In genomic region chr15:48888209-48888608, GRCh38 we compare ENCODE assay signal across 16 cellular contexts. TPM values are rescaled to one million over a fixed set of nuclear protein-coding genes. Genes with fewer than 3 reads are reported as not detected.
DNase-seq lines count a peak whose midpoint lies in the region; ATAC-seq and TF ChIP-seq lines count a peak whose summit lies in the region.
"Had no signal": no experiment of that assay in that cellular context is flagged by ENCODE, and none has a peak within 500 bp of the region (broad histone marks: within the 10 kb centered on the region; RNA-seq: fewer than 3 reads in every experiment).

No MANE protein-coding gene starts in this region.

- peaks cover 9% of the 10 kb centered on the region for H3K4me1 Mint-ChIP-seq in activated naive CD8-positive, alpha-beta T cell treated with anti-CD3 and anti-CD28 coated beads for 36 hours
- H3K4me1 Mint-ChIP-seq in activated naive CD8-positive, alpha-beta T cell treated with anti-CD3 and anti-CD28 coated beads, Interleukin-2, amount 50 U/mL, for 24 hours = peaks cover 22% of the 10 kb centered on the region
- H3K4me1 Mint-ChIP-seq in HFFc6 (ENCODE audit: low read depth) = peaks cover 57% of the 10 kb centered on the region
- H3K4me1 Mint-ChIP-seq in stimulated activated effector memory CD8-positive, alpha-beta T cell treated with anti-CD3 and anti-CD28 coated beads, Interleukin-12 subunit alpha, Interleukin-12 subunit beta, amount 100 ng/mL, for 72 hours = peaks cover 10% of the 10 kb centered on the region
- H3K4me1 Mint-ChIP-seq in stimulated activated memory B cell treated with anti-CD40 and anti-IgM and Interleukin-4, amounts not matched to agents 10 μg/mL and 1 μg/mL and 100 μg/mL, for 72 hours = no peaks in the 10 kb centered on the region

- peaks cover 3% of the 10 kb centered on the region for H3K36me3 Mint-ChIP-seq in activated naive CD8-positive, alpha-beta T cell treated with anti-CD3 and anti-CD28 coated beads for 36 hours
- peaks cover 1% of the 10 kb centered on the region for H3K36me3 Mint-ChIP-seq in activated naive CD8-positive, alpha-beta T cell treated with anti-CD3 and anti-CD28 coated beads, Interleukin-2, amount 50 U/mL, for 24 hours (ENCODE audit: low read depth)
- H3K36me3 Mint-ChIP-seq in HFFc6 (ENCODE audit: low read depth) = no peaks in the 10 kb centered on the region
- H3K36me3 Mint-ChIP-seq in stimulated activated effector memory CD8-positive, alpha-beta T cell treated with anti-CD3 and anti-CD28 coated beads, Interleukin-12 subunit alpha, Interleukin-12 subunit beta, amount 100 ng/mL, for 72 hours = no peaks in the 10 kb centered on the region
- no peaks in the 10 kb centered on the region for H3K36me3 Mint-ChIP-seq in stimulated activated memory B cell treated with anti-CD40 and anti-IgM and Interleukin-4, amounts not matched to agents 10 μg/mL and 1 μg/mL and 100 μg/mL, for 72 hours
- H3K36me3 Mint-ChIP-seq: natural killer cell treated with Interleukin-12 subunit alpha and Interleukin-12 subunit beta and Interleukin-15 and Interleukin-18, amount 100 ng/mL, for 72 hours had no signal

- H3K27me3 Mint-ChIP-seq in activated naive CD8-positive, alpha-beta T cell treated with anti-CD3 and anti-CD28 coated beads for 36 hours = peaks cover 43% of the 10 kb centered on the region
- H3K27me3 Mint-ChIP-seq in activated naive CD8-positive, alpha-beta T cell treated with anti-CD3 and anti-CD28 coated beads, Interleukin-2, amount 50 U/mL, for 24 hours = peaks cover 13% of the 10 kb centered on the region
- no peaks in the 10 kb centered on the region for H3K27me3 Mint-ChIP-seq in HFFc6 (ENCODE audit: insufficient read depth)
- peaks cover 41% of the 10 kb centered on the region for H3K27me3 Mint-ChIP-seq in stimulated activated memory B cell treated with anti-CD40 and anti-IgM and Interleukin-4, amounts not matched to agents 10 μg/mL and 1 μg/mL and 100 μg/mL, for 72 hours

- TF ChIP-seq CTCF in HFFc6 (IDR thresholded peaks at IDR 0.05) = no peak

- H3K9me3 Mint-ChIP-seq in activated naive CD8-positive, alpha-beta T cell treated with anti-CD3 and anti-CD28 coated beads for 36 hours = no peaks in the 10 kb centered on the region
- no peaks in the 10 kb centered on the region for H3K9me3 Mint-ChIP-seq in activated naive CD8-positive, alpha-beta T cell treated with anti-CD3 and anti-CD28 coated beads, Interleukin-2, amount 50 U/mL, for 24 hours
- H3K9me3 Mint-ChIP-seq in HFFc6 = no peaks in the 10 kb centered on the region
- no peaks in the 10 kb centered on the region for H3K9me3 Mint-ChIP-seq in stimulated activated effector memory CD8-positive, alpha-beta T cell treated with anti-CD3 and anti-CD28 coated beads, Interleukin-12 subunit alpha, Interleukin-12 subunit beta, amount 100 ng/mL, for 72 hours
- H3K9me3 Mint-ChIP-seq in stimulated activated memory B cell treated with anti-CD40 and anti-IgM and Interleukin-4, amounts not matched to agents 10 μg/mL and 1 μg/mL and 100 μg/mL, for 72 hours = no peaks in the 10 kb centered on the region
- H3K9me3 Mint-ChIP-seq: natural killer cell treated with Interleukin-12 subunit alpha and Interleukin-12 subunit beta and Interleukin-15 and Interleukin-18, amount 100 ng/mL, for 72 hours had no signal

- peak; percentile 25 for DNase-seq in activated naive CD8-positive, alpha-beta T cell treated with anti-CD3 and anti-CD28 coated beads for 36 hours
- DNase-seq in activated naive CD8-positive, alpha-beta T cell treated with anti-CD3 and anti-CD28 coated beads, Interleukin-2, amount 50 U/mL, for 24 hours = no peak
- DNase-seq in HFFc6 = no peak
- DNase-seq in activated T-cell treated with anti-CD3 and anti-CD28 coated beads, Interleukin-2, amount 50 U/mL, for 48 hours = peak; percentile 49 to 58
- DNase-seq in stimulated activated effector memory CD8-positive, alpha-beta T cell treated with anti-CD3 and anti-CD28 coated beads, Interleukin-12 subunit alpha, Interleukin-12 subunit beta, amount 100 ng/mL, for 72 hours (ENCODE audit: low spot score in 2 of 2) = peak in 1 of 2 donors; percentile 69
- no peak for DNase-seq in SW480 (ENCODE audit: low spot score)
- DNase-seq: AML-193; Calu3; effector CD4-positive, alpha-beta T cell; heart right ventricle; NCI-H1694; SHP77; spleen had no signal

- no peak overlapping the region for H3K27ac Mint-ChIP-seq in activated naive CD8-positive, alpha-beta T cell treated with anti-CD3 and anti-CD28 coated beads for 36 hours
- no peak overlapping the region for H3K27ac Mint-ChIP-seq in activated naive CD8-positive, alpha-beta T cell treated with anti-CD3 and anti-CD28 coated beads, Interleukin-2, amount 50 U/mL, for 24 hours
- peak overlapping the region; percentile 83 for H3K27ac Mint-ChIP-seq in HFFc6
- no peak overlapping the region for H3K27ac Mint-ChIP-seq in stimulated activated effector memory CD8-positive, alpha-beta T cell treated with anti-CD3 and anti-CD28 coated beads, Interleukin-12 subunit alpha, Interleukin-12 subunit beta, amount 100 ng/mL, for 72 hours
- no peak overlapping the region for H3K27ac Mint-ChIP-seq in stimulated activated memory B cell treated with anti-CD40 and anti-IgM and Interleukin-4, amounts not matched to agents 10 μg/mL and 1 μg/mL and 100 μg/mL, for 72 hours
- H3K27ac Mint-ChIP-seq: natural killer cell treated with Interleukin-12 subunit alpha and Interleukin-12 subunit beta and Interleukin-15 and Interleukin-18, amount 100 ng/mL, for 72 hours had no signal

- no peak for ATAC-seq in activated naive CD8-positive, alpha-beta T cell treated with anti-CD3 and anti-CD28 coated beads, Interleukin-2, amount 50 U/mL, for 24 hours
- ATAC-seq in stimulated activated effector memory CD8-positive, alpha-beta T cell treated with anti-CD3 and anti-CD28 coated beads, Interleukin-12 subunit alpha, Interleukin-12 subunit beta, amount 100 ng/mL, for 72 hours = peak; percentile 95
- ATAC-seq in stimulated activated memory B cell treated with anti-CD40 and anti-IgM and Interleukin-4, amounts not matched to agents 10 μg/mL and 1 μg/mL and 100 μg/mL, for 72 hours = no peak
- ATAC-seq: HCT116 had no signal

- no peak overlapping the region for H3K4me3 Mint-ChIP-seq in activated naive CD8-positive, alpha-beta T cell treated with anti-CD3 and anti-CD28 coated beads for 36 hours
- no peak overlapping the region for H3K4me3 Mint-ChIP-seq in activated naive CD8-positive, alpha-beta T cell treated with anti-CD3 and anti-CD28 coated beads, Interleukin-2, amount 50 U/mL, for 24 hours
- H3K4me3 Mint-ChIP-seq in HFFc6 = peak overlapping the region; percentile 35
- no peak overlapping the region for H3K4me3 Mint-ChIP-seq in stimulated activated effector memory CD8-positive, alpha-beta T cell treated with anti-CD3 and anti-CD28 coated beads, Interleukin-12 subunit alpha, Interleukin-12 subunit beta, amount 100 ng/mL, for 72 hours
- no peak overlapping the region for H3K4me3 Mint-ChIP-seq in stimulated activated memory B cell treated with anti-CD40 and anti-IgM and Interleukin-4, amounts not matched to agents 10 μg/mL and 1 μg/mL and 100 μg/mL, for 72 hours

RNA-seq across cellular contexts. Expression of gene EID1, which starts 10.3 kb away (rescaled TPM):
- total RNA-seq in activated naive CD8-positive, alpha-beta T cell treated with anti-CD3 and anti-CD28 coated beads for 36 hours = 100 to 1,000 TPM; 100 to 103 TPM
- total RNA-seq in HFFc6 (2021; fragmentation: NEBNext Ultra II Directional; extraction: Animal tissue kit (Norgen Biotek cat#: 25700)) = 100 to 1,000 TPM; 218 to 281 (median 242) TPM

Comparison
In these comparisons a context has a peak if more than half of its experiments do, and no peak if none do; other contexts are left out.
1. DNase-seq: peak in activated naive CD8-positive, alpha-beta T cell treated with anti-CD3 and anti-CD28 coated beads for 36 hours (single experiment) and activated T-cell treated with anti-CD3 and anti-CD28 coated beads, Interleukin-2, amount 50 U/mL, for 48 hours (2 of 2); none in activated naive CD8-positive, alpha-beta T cell treated with anti-CD3 and anti-CD28 coated beads, Interleukin-2, amount 50 U/mL, for 24 hours (single experiment), HFFc6 (single experiment) and SW480 (single experiment).